In genomic region chr17:64836623-64837017, GRCh38 we compare ENCODE assay signal across 8 cellular contexts.
DNase-seq lines count a peak whose midpoint lies in the region; ATAC-seq and TF ChIP-seq lines count a peak whose summit lies in the region.
"Not testable (repeated sequence)": the region's sequence is repeated elsewhere in the genome, so short reads cannot be mapped to it uniquely, and the experiment has no call there.

No MANE protein-coding gene starts in this region.

- H3K9me3 Mint-ChIP-seq in activated CD4-positive, alpha-beta T cell treated with anti-CD3 and anti-CD28 coated beads, Interleukin-2, amount 10 ng/mL, durations not matched to agents 24 days and 14 days; central memory CD8-positive, alpha-beta T cell: not testable (repeated sequence)

- not testable (repeated sequence) for H3K4me1 ChIP-seq in KMS-11 (ENCODE audit: low read depth, poor library complexity, severe bottlenecking); hepatocyte (ENCODE audit: insufficient read depth); ovary (ENCODE audit: insufficient read depth)

- not testable (repeated sequence) for H3K79me2 ChIP-seq in KMS-11 (ENCODE audit: insufficient read depth, low read depth); hepatocyte

- TF ChIP-seq POLR2A in ovary (IDR thresholded peaks at IDR 0.05): not testable (repeated sequence)

- H3K4me3 Mint-ChIP-seq in activated CD4-positive, alpha-beta T cell treated with anti-CD3 and anti-CD28 coated beads, Interleukin-2, amount 10 ng/mL, durations not matched to agents 24 days and 14 days: peak overlapping the region; percentile 99
- peak overlapping the region; percentile 84 for H3K4me3 Mint-ChIP-seq in central memory CD8-positive, alpha-beta T cell

- H3K27ac ChIP-seq in KMS-11: not testable (repeated sequence)
- H3K27ac ChIP-seq in hepatocyte (peak overlapping the region; percentile 73), ovary (peak overlapping the region; percentile 85 to 87)

- H2AFZ ChIP-seq in KMS-11 (ENCODE audit: low read depth) (peak overlapping the region; percentile 57; the same call in 1 of the 2 replicates), hepatocyte (peak overlapping the region; percentile 73)

- TF ChIP-seq EP300 in ovary (IDR thresholded peaks at IDR 0.05): not testable (repeated sequence)

- peak overlapping the region; percentile 36; the same call in 1 of the 2 replicates for H3K9ac ChIP-seq in KMS-11

- H3K9me3 ChIP-seq in hepatocyte (ENCODE audit: low read depth); ovary: not testable (repeated sequence)

- H3K36me3 Mint-ChIP-seq in activated CD4-positive, alpha-beta T cell treated with anti-CD3 and anti-CD28 coated beads, Interleukin-2, amount 10 ng/mL, durations not matched to agents 24 days and 14 days (ENCODE audit: low read depth); central memory CD8-positive, alpha-beta T cell (ENCODE audit: insufficient read depth): not testable (repeated sequence)

- H3K36me3 ChIP-seq in KMS-11 (ENCODE audit: insufficient read depth); hepatocyte (replicated peaks; ENCODE audit: insufficient read depth, low read depth); ovary: not testable (repeated sequence)

- intact Hi-C loops in activated CD4-positive, alpha-beta T cell treated with anti-CD3 and anti-CD28 coated beads, Interleukin-2, amount 10 ng/mL, durations not matched to agents 24 days and 14 days (cut with micrococcal nuclease); ovary (cut with DNase I): not testable (repeated sequence)

- peak overlapping the region; percentile 91 for H3K27ac Mint-ChIP-seq in activated CD4-positive, alpha-beta T cell treated with anti-CD3 and anti-CD28 coated beads, Interleukin-2, amount 10 ng/mL, durations not matched to agents 24 days and 14 days
- H3K27ac Mint-ChIP-seq in central memory CD8-positive, alpha-beta T cell (ENCODE audit: low read depth): peak overlapping the region; percentile 90

- H3K27me3 ChIP-seq in KMS-11 (ENCODE audit: insufficient read depth, low read depth); hepatocyte; ovary: not testable (repeated sequence)

- not testable (repeated sequence) for H3K27me3 Mint-ChIP-seq in activated CD4-positive, alpha-beta T cell treated with anti-CD3 and anti-CD28 coated beads, Interleukin-2, amount 10 ng/mL, durations not matched to agents 24 days and 14 days; central memory CD8-positive, alpha-beta T cell

- H3K4me1 Mint-ChIP-seq in activated CD4-positive, alpha-beta T cell treated with anti-CD3 and anti-CD28 coated beads, Interleukin-2, amount 10 ng/mL, durations not matched to agents 24 days and 14 days: peaks cover 14% of the 10 kb centered on the region
- peaks cover 21% of the 10 kb centered on the region for H3K4me1 Mint-ChIP-seq in central memory CD8-positive, alpha-beta T cell

- peak; percentile 81 for DNase-seq in activated CD4-positive, alpha-beta T cell treated with anti-CD3 and anti-CD28 coated beads, Interleukin-2, amount 10 ng/mL, durations not matched to agents 24 days and 14 days
- DNase-seq in central memory CD8-positive, alpha-beta T cell (ENCODE audit: low spot score in 2 of 2): peak in 1 of 2 donors; percentile 20
- DNase-seq in hepatocyte (ENCODE audit: low spot score) (peak; percentile 8), ovary (peak in 2 of 5 donors; percentile 27 to 32), ureter (ENCODE audit: low spot score) (peak; percentile 49)

- H4K20me1 ChIP-seq in KMS-11 (ENCODE audit: insufficient read depth); hepatocyte (ENCODE audit: insufficient read depth, poor library complexity, severe bottlenecking): not testable (repeated sequence)

- TF ChIP-seq CTCF in KMS-11 (conservative IDR thresholded peaks at IDR 0.05; ENCODE audit: low read depth, low read length); hepatocyte (IDR thresholded peaks at IDR 0.05; ENCODE audit: poor library complexity); ovary (IDR thresholded peaks at IDR 0.05): not testable (repeated sequence)

- WGBS in hepatocyte (ENCODE audit: low lambda C conversion rate, missing lambda C conversion rate): no CpG with 5 or more reads among the region's 32 CpGs
- WGBS in ovary, 3 donors: 0 to 2% (median 1%) methylated on average over 24 to 29 of the region's 32 CpGs

- not testable (repeated sequence) for H3K4me3 ChIP-seq in KMS-11 (IDR thresholded peaks at IDR 0.05; ENCODE audit: insufficient read depth, low read depth, low read length)
- H3K4me3 ChIP-seq in hepatocyte: peak overlapping the region; percentile 36
- peak overlapping the region; percentile 62 for H3K4me3 ChIP-seq in ovary

- not testable (repeated sequence) for H3K9me2 ChIP-seq in hepatocyte (replicated peaks; ENCODE audit: insufficient read depth)

- peak overlapping the region; percentile 73; the same call in 1 of the 2 replicates for H3K4me2 ChIP-seq in KMS-11
- peak overlapping the region; percentile 88 for H3K4me2 ChIP-seq in hepatocyte

- peak; percentile 26 for ATAC-seq in GM18858 (IDR thresholded peaks at IDR 0.05; ENCODE audit: unreplicated experiment)
- ATAC-seq in HG02623 (IDR thresholded peaks at IDR 0.05; ENCODE audit: unreplicated experiment): peak; percentile 29
- not testable (repeated sequence) for ATAC-seq in central memory CD8-positive, alpha-beta T cell (replicated peaks; ENCODE audit: extremely low read depth, poor library complexity, severe bottlenecking)
